Comparison of ENCODE assay signal across 9 cellular contexts in genomic region chr1:221778535-221779142, GRCh38. TPM values are rescaled to one million over a fixed set of nuclear protein-coding genes. Genes with fewer than 3 reads are reported as not detected.
DNase-seq lines count a peak whose midpoint lies in the region; ATAC-seq and TF ChIP-seq lines count a peak whose summit lies in the region.
"Had no signal": no experiment of that assay in that cellular context is flagged by ENCODE, and none has a peak within 500 bp of the region (broad histone marks: within the 10 kb centered on the region; RNA-seq: fewer than 3 reads in every experiment).

No MANE protein-coding gene starts in this region.

- H3K4me3 ChIP-seq in GM08714 (ENCODE audit: low read length) (peak overlapping the region; percentile 39; the same call in 1 of the 2 replicates), PC-3 (ENCODE audit: low read length) (no peak overlapping the region)

- H3K4me2 ChIP-seq in PC-3 (ENCODE audit: low read length), result no peak overlapping the region

- H3K27me3 ChIP-seq in PC-3 (ENCODE audit: low read length), result no peaks in the 10 kb centered on the region

- no TSS peak for BruUV-seq in PC-3 (replicated peaks; lab: Mats Ljungman, UMichigan)

- H3K27ac Mint-ChIP-seq in activated naive CD4-positive, alpha-beta T cell treated with anti-CD3 and anti-CD28 coated beads for 36 hours, result peak overlapping the region; percentile 89

- TF ChIP-seq CTCF in RWPE1 (conservative IDR thresholded peaks at IDR 0.05; ENCODE audit: low read depth) (no peak), PC-3 (conservative IDR thresholded peaks at IDR 0.05; ENCODE audit: low read depth, low read length) (no peak)

- H3K27ac ChIP-seq in RWPE1 (no peak overlapping the region), PC-3 (ENCODE audit: low read length) (no peak overlapping the region)
- H3K27ac ChIP-seq: VCaP had no signal

- H3K9ac ChIP-seq in PC-3 (ENCODE audit: low read length), result no peak overlapping the region

- H3K4me1 Mint-ChIP-seq in activated naive CD4-positive, alpha-beta T cell treated with anti-CD3 and anti-CD28 coated beads for 36 hours (ENCODE audit: low read depth), result peaks cover 83% of the 10 kb centered on the region

- H3K9me3 ChIP-seq in PC-3 (ENCODE audit: low read length), result no peaks in the 10 kb centered on the region

- CTCF ChIA-PET in activated naive CD4-positive, alpha-beta T cell treated with anti-CD3 and anti-CD28 coated beads for 36 hours (lab: Charles Lee), result interaction anchor here (0.6 to 3.1 kb wide), 4 partner anchors 12 to 96 kb away, joined by 3 to 10 read pairs (median 4); no protein-coding TSS in a partner anchor
- CTCF ChIA-PET in RWPE1 (lab: Yijun Ruan, JAX) (no interaction called here), PC-3 (lab: Charles Lee) (no interaction called here)

- peak; percentile 77 for DNase-seq in activated naive CD4-positive, alpha-beta T cell treated with anti-CD3 and anti-CD28 coated beads for 36 hours
- DNase-seq in RWPE1 (ENCODE audit: low spot score), result no peak
- no peak for DNase-seq in EL
- no peak for DNase-seq in PC-3
- DNase-seq in NCI-H69 (lab: John Stamatoyannopoulos, UW), result no peak

- H3K79me2 ChIP-seq in PC-3 (ENCODE audit: low read length), result no peaks in the 10 kb centered on the region

- POLR2A ChIA-PET in RWPE1 (lab: Yijun Ruan, JAX; ENCODE audit: low non-redundant PET), result interaction anchor here (0.6 kb wide), 1 partner anchor 35 kb away, joined by 4 read pairs; no protein-coding TSS in a partner anchor
- POLR2A ChIA-PET in PC-3 (lab: Charles Lee; ENCODE audit: unreplicated experiment), result no interaction called here

- H2AFZ ChIP-seq in PC-3 (ENCODE audit: low read length), result no peak overlapping the region

- intact Hi-C loops in activated naive CD4-positive, alpha-beta T cell treated with anti-CD3 and anti-CD28 coated beads for 36 hours (cut with micrococcal nuclease), result no loop called here
- intact Hi-C loops in PC-3 (cut with micrococcal nuclease), result no loop called here

- no peaks in the 10 kb centered on the region for H3F3A ChIP-seq in PC-3 (ENCODE audit: low read length, unreplicated experiment)

- no peaks in the 10 kb centered on the region for H3K27me3 Mint-ChIP-seq in activated naive CD4-positive, alpha-beta T cell treated with anti-CD3 and anti-CD28 coated beads for 36 hours (ENCODE audit: low read depth)

- H4K20me1 ChIP-seq in PC-3 (ENCODE audit: low read length), result no peaks in the 10 kb centered on the region

- no peaks in the 10 kb centered on the region for H3K9me3 Mint-ChIP-seq in activated naive CD4-positive, alpha-beta T cell treated with anti-CD3 and anti-CD28 coated beads for 36 hours

- no peaks in the 10 kb centered on the region for H3K9me2 ChIP-seq in PC-3 (replicated peaks; ENCODE audit: low read length)

- peak overlapping the region; percentile 25 for H3K4me3 Mint-ChIP-seq in activated naive CD4-positive, alpha-beta T cell treated with anti-CD3 and anti-CD28 coated beads for 36 hours

- H3K36me3 ChIP-seq in PC-3 (ENCODE audit: low read depth, low read length), result no peaks in the 10 kb centered on the region

- H3K4me1 ChIP-seq in PC-3 (ENCODE audit: insufficient read depth, low read length), result no peaks in the 10 kb centered on the region

- no peaks in the 10 kb centered on the region for H3K36me3 Mint-ChIP-seq in activated naive CD4-positive, alpha-beta T cell treated with anti-CD3 and anti-CD28 coated beads for 36 hours (ENCODE audit: low read depth)

- ATAC-seq in GM21360 (IDR thresholded peaks at IDR 0.05; ENCODE audit: unreplicated experiment) (peak; percentile 31), HG03565 (IDR thresholded peaks at IDR 0.05; ENCODE audit: unreplicated experiment) (peak; percentile 22), PC-3 (no peak)

RNA-seq across cellular contexts. Expression of gene DUSP10, which starts 36.8 kb away (rescaled TPM):
- 1 to 10 TPM; 9.1 TPM for total RNA-seq in activated naive CD4-positive, alpha-beta T cell treated with anti-CD3 and anti-CD28 coated beads for 36 hours
- 5.1 and 6.2 TPM in 2 replicates for total RNA-seq in PC-3 (2014; rRNA removed)
